Comparison of ENCODE assay signal across 8 cellular contexts in the genomic region with DNA sequence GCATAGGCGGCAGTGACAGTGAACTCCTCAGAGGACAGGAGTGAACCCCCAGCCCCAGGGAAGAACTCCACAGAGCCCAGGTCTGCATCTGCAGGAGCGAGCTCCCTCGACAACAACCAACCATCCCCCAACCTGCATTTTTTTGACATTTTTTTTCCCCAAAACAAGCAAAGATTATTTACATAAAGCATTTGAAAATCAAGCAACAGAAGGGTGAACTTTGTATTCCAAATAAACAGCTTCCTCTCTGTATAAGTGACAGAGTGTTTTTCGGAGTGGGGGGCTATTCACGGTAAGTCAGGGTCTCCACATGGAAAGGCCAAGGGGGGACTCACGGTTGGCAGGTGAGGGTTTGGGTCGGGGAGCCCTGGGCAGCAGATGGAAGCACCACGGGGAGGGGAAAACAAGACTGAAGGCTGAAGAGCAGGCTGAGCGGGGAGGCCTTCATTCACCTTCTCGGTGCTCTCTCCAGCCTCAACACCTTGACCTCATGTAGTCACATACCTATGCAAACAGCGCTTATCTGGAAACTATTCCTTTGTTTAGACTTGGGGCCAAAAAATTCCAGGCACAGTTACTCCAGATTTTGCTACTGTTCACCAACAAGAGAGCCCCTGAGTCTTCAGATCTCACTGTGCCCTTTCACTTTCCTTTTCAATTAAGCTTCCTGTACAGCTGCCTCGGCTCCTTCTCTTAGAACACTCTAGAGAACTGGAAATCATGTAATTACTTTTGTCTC. TPM values are rescaled to one million over a fixed set of nuclear protein-coding genes. Genes with fewer than 3 reads are reported as not detected.
DNase-seq lines count a peak whose midpoint lies in the region; ATAC-seq, FAIRE-seq and TF ChIP-seq lines count a peak whose summit lies in the region.
"Had no signal": no experiment of that assay in that cellular context is flagged by ENCODE, and none has a peak within 500 bp of the region (broad histone marks: within the 10 kb centered on the region; RNA-seq: fewer than 3 reads in every experiment).

No MANE protein-coding gene starts in this region.

- peaks cover 44% of the 10 kb centered on the region for H3K79me2 ChIP-seq in GM12878 (ENCODE audit: control insufficient read depth, insufficient read depth, low read length)

- RAD21 ChIA-PET in GM12878 (lab: Charles Lee; ENCODE audit: unreplicated experiment): interaction anchor here (0.6 to 2.9 kb wide), 17 partner anchors 26 to 194 kb away, joined by 3 to 11 read pairs (median 4); partner anchors contain the start of genes PRDM15 and ZBTB21

- H3K4me3 ChIP-seq in GM12878: peak overlapping the region; percentile 81
- H3K4me3 ChIP-seq: cardiac muscle cell had no signal

- CTCF ChIA-PET in RWPE1 (lab: Yijun Ruan, JAX) (no interaction called here), GM12878 (lab: Yijun Ruan, JAX) (interaction anchor here (0.6 to 4.9 kb wide), 13 partner anchors 9 to 219 kb away, joined by 3 to 15 read pairs (median 3); no protein-coding TSS in a partner anchor)

- intact Hi-C loops in GM12878 (cut with micrococcal nuclease; ENCODE audit: unreplicated experiment): loop anchor here (2.0 to 10.0 kb wide), 3 partner anchors 77 to 189 kb away; no protein-coding TSS in a partner anchor

- no peaks in the 10 kb centered on the region for H4K20me1 ChIP-seq in GM12878 (ENCODE audit: control insufficient read depth, insufficient read depth)

- no peak for TF ChIP-seq CTCF in GM13977 (IDR thresholded peaks at IDR 0.05; ENCODE audit: extremely low read depth, insufficient read depth, missing control alignments)
- no peak for TF ChIP-seq CTCF in RWPE1 (conservative IDR thresholded peaks at IDR 0.05; ENCODE audit: low read depth)
- no peak for TF ChIP-seq CTCF in GM12878 (IDR thresholded peaks at IDR 0.05 in 2 of 3, conservative IDR thresholded peaks at IDR 0.05 in 1 of 3; ENCODE audit: control insufficient read depth in 2 of 3, extremely low read depth in 1 of 3, insufficient read depth in 1 of 3, low read depth in 3 of 3, low read length in 3 of 3)

- H3K27me3 ChIP-seq in GM12878 (replicated peaks in 1 of 2; ENCODE audit: control insufficient read depth in 2 of 2, insufficient read depth in 2 of 2, low read length in 1 of 2): no peaks in the 10 kb centered on the region
- H3K27me3 ChIP-seq: cardiac muscle cell had no signal

- peak overlapping the region; percentile 96 for H3K9ac ChIP-seq in GM12878 (ENCODE audit: control insufficient read depth, insufficient read depth, low read length)

- H3K27ac ChIP-seq in RWPE1 (peak overlapping the region; percentile 76), GM12878 (ENCODE audit: control insufficient read depth, insufficient read depth) (peak overlapping the region; percentile 99)
- H3K27ac ChIP-seq: cardiac muscle cell had no signal

- DNase-seq in GM13977 (ENCODE audit: low spot score) (peak; percentile 74), RWPE1 (ENCODE audit: low spot score) (peak; percentile 65), GM12878 (ENCODE audit: low read depth, low spot score) (peak; percentile 68), iris pigment epithelial cell (ENCODE audit: low read depth) (peak; percentile 82), COLO668 (lab: John Stamatoyannopoulos, UW; ENCODE audit: unreplicated experiment) (no peak)
- peak; percentile 36 for DNase-seq in stimulated activated CD4-positive, alpha-beta T cell treated with anti-CD3 and anti-CD28 coated beads, Interleukin-4, amount 100 ng/mL, for 24 hours

- H2AFZ ChIP-seq in GM12878 (ENCODE audit: control insufficient read depth, low read depth, low read length): peak overlapping the region; percentile 86

- peak overlapping the region; percentile 97 for H3K4me2 ChIP-seq in GM12878 (ENCODE audit: control insufficient read depth, insufficient read depth)

- no peaks in the 10 kb centered on the region for H3K9me3 ChIP-seq in GM12878 (replicated peaks; ENCODE audit: control insufficient read depth, insufficient read depth, low read length)

- TSS peak; percentile 72 for BruUV-seq in GM12878 (replicated peaks; lab: Mats Ljungman, UMichigan)

- SMC1A ChIA-PET in GM12878 (lab: Charles Lee; ENCODE audit: uncharacterized antibody, unreplicated experiment): interaction anchor here (0.6 to 5.3 kb wide), 20 partner anchors 11 to 251 kb away, joined by 3 to 51 read pairs (median 4); partner anchors contain the start of gene PRDM15

- peak; percentile 93 for FAIRE-seq in GM12878 (lab: Jason Lieb, UNC)

- H3K4me1 ChIP-seq in GM12878 (ENCODE audit: control insufficient read depth, insufficient read depth, low read length): peaks cover 68% of the 10 kb centered on the region

- under 1% methylated on average over 12 of the region's 12 CpGs for WGBS in GM12878 (ENCODE audit: insufficient coverage, insufficient replicate concordance, low lambda C conversion rate, missing lambda C conversion rate)

- no peaks in the 10 kb centered on the region for H3K36me3 ChIP-seq in GM12878 (ENCODE audit: control insufficient read depth in 2 of 2, insufficient read depth in 2 of 2, low read length in 1 of 2)
- H3K36me3 ChIP-seq: cardiac muscle cell had no signal

- POLR2A ChIA-PET in RWPE1 (lab: Yijun Ruan, JAX; ENCODE audit: low non-redundant PET): no interaction called here
- POLR2A ChIA-PET in GM12878 (lab: Charles Lee): interaction anchor here (0.7 to 5.5 kb wide), 7 partner anchors 27 to 501 kb away, joined by 3 to 28 read pairs (median 4); partner anchors contain the start of gene PRDM15

- in situ Hi-C loops in GM13977 (cut with MboI; ENCODE audit: low pct_unique_long_range_greater_than_20kb, low sequenced_read_pairs, unreplicated experiment): no loop called here
- in situ Hi-C loops in GM12878 (cut with MboI): loop anchor here (5.0 kb wide), 1 partner anchor 76 kb away; no protein-coding TSS in a partner anchor

- no peak for TF ChIP-seq RAD21 in GM12878 (IDR thresholded peaks at IDR 0.05; ENCODE audit: insufficient read depth, low read depth, low read length)

- ATAC-seq in HG02970 (IDR thresholded peaks at IDR 0.05; ENCODE audit: low FRiP score, unreplicated experiment): peak; percentile 51
- ATAC-seq in GM12878: peak; percentile 70

- TF ChIP-seq EP300 in GM12878 (IDR thresholded peaks at IDR 0.05; ENCODE audit: borderline replicate concordance in 1 of 2, control insufficient read depth in 1 of 2, low read depth in 2 of 2, low read length in 2 of 2): no peak

- peak; percentile 45; the same call in 1 of the 2 replicates for TF ChIP-seq POLR2A in GM12878 (IDR thresholded peaks at IDR 0.05; ENCODE audit: low read depth, low read length)

TF ChIP-seq in GM12878, 131 proteins besides CTCF, POLR2A, EP300 and RAD21 (continues in another document):
- TF ChIP-seq IKZF1 (conservative IDR thresholded peaks at IDR 0.05) (peak; percentile 61), SIN3A (IDR thresholded peaks at IDR 0.05; ENCODE audit: low read depth, low read length) (no peak), IKZF2 (IDR thresholded peaks at IDR 0.05) (peak; percentile 56 to 60; a peak in 1 of 4 replicates), CREM (IDR thresholded peaks at IDR 0.05; ENCODE audit: low read depth) (no peak), HDGF (IDR thresholded peaks at IDR 0.05) (0 out of 2 replicates have a peak, but pooled peaks have one; percentile 61), NR2F1 (conservative IDR thresholded peaks at IDR 0.05) (peak; percentile 59), NR2C1 (IDR thresholded peaks at IDR 0.05) (no peak), RFX5 (IDR thresholded peaks at IDR 0.05; ENCODE audit: low read depth, low read length) (no peak), TARDBP (IDR thresholded peaks at IDR 0.05; ENCODE audit: borderline replicate concordance) (no peak), RBBP5 (conservative IDR thresholded peaks at IDR 0.05) (no peak)
- TF ChIP-seq, protein P1, sequence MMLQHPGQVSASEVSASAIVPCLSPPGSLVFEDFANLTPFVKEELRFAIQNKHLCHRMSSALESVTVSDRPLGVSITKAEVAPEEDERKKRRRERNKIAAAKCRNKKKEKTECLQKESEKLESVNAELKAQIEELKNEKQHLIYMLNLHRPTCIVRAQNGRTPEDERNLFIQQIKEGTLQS (IDR thresholded peaks at IDR 0.05; ENCODE audit: borderline replicate concordance, extremely low read depth, low read depth, low read length): no peak

RNA-seq across cellular contexts. Expression of gene C2CD2, which starts 27.6 kb away (rescaled TPM):
- total RNA-seq in GM12878 (2013; cell fraction: nucleolus; rRNA removed): 193 and 225 TPM in 2 replicates
- total RNA-seq in GM12878 (2014; rRNA removed): 13.0 and 13.7 TPM in 2 replicates
- 8.3 and 10.9 TPM in 2 replicates for total RNA-seq in GM12878 (2014; rRNA removed; fragmentation: Illumina TruSeq; extraction: Trizol)
- total RNA-seq in GM12878 (2021): 11.2 and 11.6 TPM in 2 replicates
- 4.4 TPM for polyA plus RNA-seq in GM12878 (2011; ENCODE audit: low read depth)
- 26.9 and 30.9 TPM in 2 replicates for polyA plus RNA-seq in GM12878 (2011; rRNA removed)
- 22.6 and 26.7 TPM in 2 replicates for polyA plus RNA-seq in GM12878 (2011; cell fraction: cytosol; rRNA removed)
- 59.4 and 76.9 TPM in 2 replicates for polyA plus RNA-seq in GM12878 (2011; cell fraction: nucleus; rRNA removed)
- 7.7 and 13.4 TPM in 2 replicates for polyA plus RNA-seq in GM12878 (2012)
- 8.8 and 9.3 TPM in 2 replicates for polyA plus RNA-seq in GM12878 (2014; fragmentation: Illumina TruSeq; extraction: Trizol)
- polyA plus RNA-seq in GM12878 (2014; fragmentation: Nextera tagmentation; extraction: Ambion mirVana): 1 to 10 TPM; 2.2 to 2.9 TPM
- 9.9 and 11.1 TPM in 2 replicates for polyA plus RNA-seq in GM12878 (2014; rRNA removed)
- polyA plus RNA-seq in GM12878 (2016; fragmentation: Nextera tagmentation; extraction: Ambion mirVana): 1 to 10 TPM; 2.5 to 4.9 TPM
- 57.2 and 71.5 TPM in 2 replicates for polyA minus RNA-seq in GM12878 (2011; rRNA and poly(A)+ RNA removed)
- 9.8 and 11.5 TPM in 2 replicates for polyA minus RNA-seq in GM12878 (2011; cell fraction: cytosol; rRNA and poly(A)+ RNA removed)
- 29.0 and 42.4 TPM in 2 replicates for polyA minus RNA-seq in GM12878 (2011; cell fraction: nucleus; rRNA and poly(A)+ RNA removed)

RNA-seq across cellular contexts. Expression of gene PRDM15, which starts 47.1 kb away (rescaled TPM):
- 44.8 and 48.4 TPM in 2 replicates for total RNA-seq in GM12878 (2013; cell fraction: nucleolus; rRNA removed)
- total RNA-seq in GM12878 (2014; rRNA removed) (9.8 and 10.5 TPM in 2 replicates), GM12878 (2014; rRNA removed; fragmentation: Illumina TruSeq; extraction: Trizol) (6.3 and 6.8 TPM in 2 replicates), GM12878 (2021) (10.8 and 16.0 TPM in 2 replicates)
- 7.0 TPM for polyA plus RNA-seq in GM12878 (2011; ENCODE audit: low read depth)
- polyA plus RNA-seq in GM12878 (2011; rRNA removed) (6.1 and 12.5 TPM in 2 replicates), GM12878 (2014; fragmentation: Illumina TruSeq; extraction: Trizol) (6.0 and 9.0 TPM in 2 replicates), GM12878 (2014; fragmentation: Nextera tagmentation; extraction: Ambion mirVana) (1 to 10 TPM; 2.2 to 2.8 TPM), GM12878 (2014; rRNA removed) (12.4 and 16.2 TPM in 2 replicates), GM12878 (2016; fragmentation: Nextera tagmentation; extraction: Ambion mirVana) (1 to 10 TPM; 7.2 to 8.2 TPM)
- 11.1 and 15.7 TPM in 2 replicates for polyA plus RNA-seq in GM12878 (2011; cell fraction: cytosol; rRNA removed)
- polyA plus RNA-seq in GM12878 (2011; cell fraction: nucleus; rRNA removed): 107 and 122 TPM in 2 replicates
- 10.3 and 10.7 TPM in 2 replicates for polyA plus RNA-seq in GM12878 (2012)
- 17.7 and 31.5 TPM in 2 replicates for polyA minus RNA-seq in GM12878 (2011; rRNA and poly(A)+ RNA removed)
- 4.0 and 8.4 TPM in 2 replicates for polyA minus RNA-seq in GM12878 (2011; cell fraction: cytosol; rRNA and poly(A)+ RNA removed)
- polyA minus RNA-seq in GM12878 (2011; cell fraction: nucleus; rRNA and poly(A)+ RNA removed): 19.6 and 32.8 TPM in 2 replicates
